In genomic region chr16:22878955-22879354, GRCh38 we compare ENCODE assay signal across 34 cellular contexts.
"Had no signal": no experiment of that assay in that cellular context is flagged by ENCODE, and none has a peak within 500 bp of the region (broad histone marks: within the 10 kb centered on the region; RNA-seq: fewer than 3 reads in every experiment).

No MANE protein-coding gene starts in this region.

- H3K9me3 ChIP-seq: adrenal gland, body of pancreas, breast epithelium had no signal

- H3K27ac ChIP-seq: adrenal gland, body of pancreas, brain microvascular endothelial cell, breast epithelium, VCaP had no signal

- H3K36me3 ChIP-seq: adrenal gland, brain microvascular endothelial cell, breast epithelium had no signal

- DNase-seq: activated B cell treated with CpG ODN at 0.5 μM for 24 hours; activated CD4-positive, alpha-beta memory T cell treated with anti-CD3 and anti-CD28 coated beads for 36 hours; activated CD4-positive, alpha-beta T cell treated with anti-CD3 and anti-CD28 coated beads for 4 hours; activated CD4-positive, alpha-beta T cell treated with anti-CD3 and anti-CD28 coated beads, Interleukin-2, amount 10 ng/mL, durations not matched to agents 24 days and 14 days; activated CD4-positive, alpha-beta T cell treated with anti-CD3 and anti-CD28 coated beads, Interleukin-2, amount 50 U/mL, for 1 hour; activated CD4-positive, alpha-beta T cell treated with anti-CD3 and anti-CD28 coated beads, Interleukin-2, amount 50 U/mL, for 4 hours; activated CD4-positive, CD25-positive, alpha-beta regulatory T cell treated with anti-CD3 and anti-CD28 coated beads, Interleukin-2, amount 50 U/mL, for 72 hours; activated CD8-positive, alpha-beta memory T cell treated with anti-CD3 and anti-CD28 coated beads, Interleukin-2, amount 50 U/mL, for 4 hours; activated CD8-positive, alpha-beta T cell treated with anti-CD3 and anti-CD28 coated beads for 36 hours; activated effector memory CD4-positive, alpha-beta T cell treated with anti-CD3 and anti-CD28 coated beads, Interleukin-2, amount 50 U/mL, for 16 hours; activated gamma-delta T cell treated with Interleukin-2 at 50 U/mL for 16 hours; activated naive CD4-positive, alpha-beta T cell; activated naive CD4-positive, alpha-beta T cell treated with anti-CD3 and anti-CD28 coated beads for 36 hours; activated naive CD4-positive, alpha-beta T cell treated with anti-CD3 and anti-CD28 coated beads, Interleukin-2, amount 50 U/mL, for 16 hours; activated naive CD8-positive, alpha-beta T cell treated with anti-CD3 and anti-CD28 coated beads for 36 hours; activated T-cell treated with anti-CD3 and anti-CD28 coated beads for 4 hours; activated T-cell treated with anti-CD3 and anti-CD28 coated beads, Interleukin-2, amount 50 U/mL, for 1 hour; activated T-cell treated with anti-CD3 and anti-CD28 coated beads, Interleukin-2, amount 50 U/mL, for 4 hours; activated T-cell treated with anti-CD3 and anti-CD28 coated beads, Interleukin-2, amount 50 U/mL, for 72 hours; amniotic stem cell; aorta; body of pancreas; brain microvascular endothelial cell; central memory CD4-positive, alpha-beta T cell; T-helper 1 cell; T-helper 2 cell; T-helper 9 cell had no signal

- H3K4me1 ChIP-seq: adrenal gland, body of pancreas, breast epithelium had no signal

- ATAC-seq: activated CD8-positive, alpha-beta T cell treated with anti-CD3 and anti-CD28 coated beads for 36 hours; activated naive CD4-positive, alpha-beta T cell treated with anti-CD3 and anti-CD28 coated beads, Interleukin-2, amount 50 U/mL, for 72 hours; activated T-cell treated with anti-CD3 and anti-CD28 coated beads, Interleukin-2, amount 50 U/mL, for 4 hours; activated T-cell treated with anti-CD3 and anti-CD28 coated beads, Interleukin-2, amount 50 U/mL, for 72 hours; activated T-helper 17 cell treated with anti-CD3 and anti-CD28 coated beads, Interleukin-2, amount 50 U/mL, for 72 hours; body of pancreas had no signal

- H3K4me3 ChIP-seq: adrenal gland, body of pancreas, breast epithelium had no signal

- FAIRE-seq: astrocyte, TTC549 had no signal

- H3K27me3 ChIP-seq: adrenal gland, body of pancreas, brain microvascular endothelial cell, breast epithelium had no signal
